Comparison of ENCODE assay signal across 8 cellular contexts in genomic region chr13:21675095-21676007, GRCh38. TPM values are rescaled to one million over a fixed set of nuclear protein-coding genes. Genes with fewer than 3 reads are reported as not detected.
DNase-seq lines count a peak whose midpoint lies in the region; ATAC-seq and TF ChIP-seq lines count a peak whose summit lies in the region.

No MANE protein-coding gene starts in this region.

- H3K9me3 Mint-ChIP-seq in activated naive CD8-positive, alpha-beta T cell treated with anti-CD3 and anti-CD28 coated beads, Interleukin-2, amount 10 ng/mL, durations not matched to agents 7 days and 5 days, result no peaks in the 10 kb centered on the region

- POLR2A ChIA-PET in activated naive CD8-positive, alpha-beta T cell treated with anti-CD3 and anti-CD28 coated beads, Interleukin-2, amount 10 ng/mL, durations not matched to agents 7 days and 5 days (lab: Charles Lee), result interaction anchor here (0.5 to 2.2 kb wide), 2 partner anchors 71 to 1558 kb away, joined by 5 to 7 read pairs; partner anchors contain the start of gene MICU2

- DNase-seq in GM10266 (ENCODE audit: extremely low spot score) (peak; percentile 50), NCI-H69 (lab: John Stamatoyannopoulos, UW) (peak; percentile 89), NCI-H2227 treated with DMSO at 0.1 percent for 48 hours (lab: John Stamatoyannopoulos, UW) (no peak)
- peak; percentile 54 for DNase-seq in activated naive CD8-positive, alpha-beta T cell treated with anti-CD3 and anti-CD28 coated beads, Interleukin-2, amount 10 ng/mL, durations not matched to agents 7 days and 5 days

- H3K9me3 ChIP-seq in iPS-18c (ENCODE audit: control insufficient read depth, insufficient read depth, low read length), result no peaks in the 10 kb centered on the region

- TF ChIP-seq CTCF in GM10266 (IDR thresholded peaks at IDR 0.05; ENCODE audit: control insufficient read depth, insufficient read depth, low read depth, missing control alignments), result no peak

- ATAC-seq in activated naive CD8-positive, alpha-beta T cell treated with anti-CD3 and anti-CD28 coated beads, Interleukin-2, amount 10 ng/mL, durations not matched to agents 7 days and 5 days (ENCODE audit: low read depth), result peak; percentile 2
- ATAC-seq in GM21360 (IDR thresholded peaks at IDR 0.05; ENCODE audit: unreplicated experiment) (no peak), GM18867 (IDR thresholded peaks at IDR 0.05; ENCODE audit: unreplicated experiment) (no peak)

- H3K27ac ChIP-seq in skin epidermis, result no peak overlapping the region

- H3K27ac Mint-ChIP-seq in activated naive CD8-positive, alpha-beta T cell treated with anti-CD3 and anti-CD28 coated beads, Interleukin-2, amount 10 ng/mL, durations not matched to agents 7 days and 5 days, result no peak overlapping the region

- peak overlapping the region; percentile 80 for H3K4me3 Mint-ChIP-seq in activated naive CD8-positive, alpha-beta T cell treated with anti-CD3 and anti-CD28 coated beads, Interleukin-2, amount 10 ng/mL, durations not matched to agents 7 days and 5 days

- H3K4me3 ChIP-seq in iPS-18c (ENCODE audit: insufficient read depth, low read depth, low read length) (peak overlapping the region; percentile 54), skin epidermis (peak overlapping the region in 6 of 7 experiments; percentile 7 to 50 (median 26))

- peaks cover 56% of the 10 kb centered on the region for H3K27me3 Mint-ChIP-seq in activated naive CD8-positive, alpha-beta T cell treated with anti-CD3 and anti-CD28 coated beads, Interleukin-2, amount 10 ng/mL, durations not matched to agents 7 days and 5 days

- peaks cover 28% of the 10 kb centered on the region for H3K4me1 Mint-ChIP-seq in activated naive CD8-positive, alpha-beta T cell treated with anti-CD3 and anti-CD28 coated beads, Interleukin-2, amount 10 ng/mL, durations not matched to agents 7 days and 5 days

- no peaks in the 10 kb centered on the region for H3K36me3 Mint-ChIP-seq in activated naive CD8-positive, alpha-beta T cell treated with anti-CD3 and anti-CD28 coated beads, Interleukin-2, amount 10 ng/mL, durations not matched to agents 7 days and 5 days

RNA-seq across cellular contexts. Expression of gene FGF9, which starts 4.5 kb away (rescaled TPM):
- total RNA-seq in activated naive CD8-positive, alpha-beta T cell treated with anti-CD3 and anti-CD28 coated beads, Interleukin-2, amount 10 ng/mL, durations not matched to agents 7 days and 5 days, result 1 to 10 TPM; 1.9 to 2.6 TPM
